In genomic region chr11:14423633-14424032, GRCh38 we compare ENCODE assay signal across 14 cellular contexts.
DNase-seq lines count a peak whose midpoint lies in the region; ATAC-seq and TF ChIP-seq lines count a peak whose summit lies in the region.
"Had no signal": no experiment of that assay in that cellular context is flagged by ENCODE, and none has a peak within 500 bp of the region (broad histone marks: within the 10 kb centered on the region; RNA-seq: fewer than 3 reads in every experiment).

No MANE protein-coding gene starts in this region.

- no peak for TF ChIP-seq CTCF in left ventricle myocardium inferior (IDR thresholded peaks at IDR 0.05; ENCODE audit: borderline replicate concordance)
- no peak for TF ChIP-seq CTCF in fibroblast of the aortic adventitia (IDR thresholded peaks at IDR 0.05; ENCODE audit: insufficient read depth, low read length)

- intact Hi-C loops in left ventricle myocardium inferior (cut with micrococcal nuclease) (no loop called here), Right ventricle myocardium inferior (cut with DNase I) (loop anchor here (2.0 kb wide), 1 partner anchor 39 kb away; no protein-coding TSS in a partner anchor)
- intact Hi-C loops in activated naive CD4-positive, alpha-beta T cell treated with anti-CD3 and anti-CD28 coated beads for 36 hours (cut with micrococcal nuclease), result no loop called here

- H3K9me3 ChIP-seq in left ventricle myocardium inferior (replicated peaks) (no peaks in the 10 kb centered on the region), SJSA1 (replicated peaks) (no peaks in the 10 kb centered on the region)
- H3K9me3 ChIP-seq: tibial artery had no signal

- no peak for DNase-seq in left ventricle myocardium inferior
- DNase-seq in Right ventricle myocardium inferior (ENCODE audit: missing footprints), result no peak
- peak in 1 of 2 experiments; percentile 58 for DNase-seq in SJSA1 (ENCODE audit: low read depth in 1 of 2, low spot score in 2 of 2)
- DNase-seq in fibroblast of the aortic adventitia (ENCODE audit: low read depth), result peak; percentile 64
- no peak for DNase-seq in NCI-H82 (lab: John Stamatoyannopoulos, UW)
- DNase-seq in activated naive CD4-positive, alpha-beta T cell treated with anti-CD3 and anti-CD28 coated beads for 36 hours, result no peak
- DNase-seq in erythroblast (lab: John Stamatoyannopoulos, UW), result no peak
- DNase-seq: activated CD4-positive, alpha-beta T cell treated with anti-CD3 and anti-CD28 coated beads for 4 hours; activated effector memory CD4-positive, alpha-beta T cell treated with Interleukin-2 at 50 U/mL for 16 hours; kidney; natural killer cell; NCI-H69; tibial artery had no signal

- H3K27me3 ChIP-seq in left ventricle myocardium inferior (ENCODE audit: low read depth) (no peaks in the 10 kb centered on the region), SJSA1 (replicated peaks) (no peaks in the 10 kb centered on the region)
- H3K27me3 ChIP-seq: tibial artery had no signal

- H3K4me1 ChIP-seq in left ventricle myocardium inferior, result peaks cover 28% of the 10 kb centered on the region
- peaks cover 42% of the 10 kb centered on the region for H3K4me1 ChIP-seq in SJSA1 (replicated peaks)

- H3K36me3 ChIP-seq in left ventricle myocardium inferior, result no peaks in the 10 kb centered on the region
- no peaks in the 10 kb centered on the region for H3K36me3 ChIP-seq in SJSA1
- H3K36me3 ChIP-seq: tibial artery had no signal

- H3K27ac ChIP-seq in left ventricle myocardium inferior (replicated peaks) (peak overlapping the region; percentile 82), SJSA1 (peak overlapping the region; percentile 65)

- H3K4me1 Mint-ChIP-seq in activated naive CD4-positive, alpha-beta T cell treated with anti-CD3 and anti-CD28 coated beads for 36 hours (ENCODE audit: low read depth), result no peaks in the 10 kb centered on the region

- H3K4me3 Mint-ChIP-seq in activated naive CD4-positive, alpha-beta T cell treated with anti-CD3 and anti-CD28 coated beads for 36 hours, result no peak overlapping the region
- H3K4me3 Mint-ChIP-seq: natural killer cell had no signal

- H3K9me3 Mint-ChIP-seq in activated naive CD4-positive, alpha-beta T cell treated with anti-CD3 and anti-CD28 coated beads for 36 hours, result no peaks in the 10 kb centered on the region
- H3K9me3 Mint-ChIP-seq: natural killer cell had no signal

- no peaks in the 10 kb centered on the region for H3K36me3 Mint-ChIP-seq in activated naive CD4-positive, alpha-beta T cell treated with anti-CD3 and anti-CD28 coated beads for 36 hours (ENCODE audit: low read depth)
- H3K36me3 Mint-ChIP-seq: natural killer cell had no signal

- no peak overlapping the region for H3K27ac Mint-ChIP-seq in activated naive CD4-positive, alpha-beta T cell treated with anti-CD3 and anti-CD28 coated beads for 36 hours
- H3K27ac Mint-ChIP-seq: natural killer cell had no signal

- H3K4me3 ChIP-seq in left ventricle myocardium inferior (no peak overlapping the region), SJSA1 (no peak overlapping the region), fibroblast of the aortic adventitia (ENCODE audit: low read depth, low read length) (no peak overlapping the region)
- H3K4me3 ChIP-seq: tibial artery had no signal

- no peaks in the 10 kb centered on the region for H3K27me3 Mint-ChIP-seq in activated naive CD4-positive, alpha-beta T cell treated with anti-CD3 and anti-CD28 coated beads for 36 hours (ENCODE audit: low read depth)

- no peak for TF ChIP-seq POLR2A in erythroblast (IDR thresholded peaks at IDR 0.05; ENCODE audit: low read length)

- CTCF ChIA-PET in activated naive CD4-positive, alpha-beta T cell treated with anti-CD3 and anti-CD28 coated beads for 36 hours (lab: Charles Lee), result interaction anchor here (1.1 kb wide), 1 partner anchor 45 kb away, joined by 3 read pairs; no protein-coding TSS in a partner anchor

- ATAC-seq in Right ventricle myocardium inferior, result no peak
- no peak for ATAC-seq in GM18520 (IDR thresholded peaks at IDR 0.05; ENCODE audit: unreplicated experiment)
- ATAC-seq: natural killer cell had no signal
